In the genomic region with DNA sequence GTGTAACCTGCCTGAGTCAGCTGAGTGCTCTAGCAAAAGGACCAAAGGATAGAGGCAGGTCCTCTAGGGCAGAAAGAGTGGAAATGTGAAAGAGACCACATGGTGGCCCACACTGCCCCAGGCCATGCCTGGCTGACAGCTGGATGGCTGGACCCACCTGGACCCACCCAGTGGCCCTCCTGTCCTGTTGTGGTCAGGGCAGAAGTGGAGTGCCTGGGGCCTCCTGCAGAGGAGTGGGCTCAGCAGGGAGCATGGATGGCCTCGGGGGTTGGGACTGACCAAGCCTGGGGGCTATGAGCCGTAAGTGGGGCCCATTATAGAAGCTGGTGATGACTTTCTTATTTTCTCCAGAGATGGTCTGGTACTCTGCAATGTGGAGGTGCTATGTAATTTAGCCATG, we compare ENCODE assay signal across 13 cellular contexts.
"Had no signal": no experiment of that assay in that cellular context is flagged by ENCODE, and none has a peak within 500 bp of the region (broad histone marks: within the 10 kb centered on the region; RNA-seq: fewer than 3 reads in every experiment).

No MANE protein-coding gene starts in this region.

- H3K27me3 Mint-ChIP-seq: activated CD4-positive, alpha-beta T cell treated with anti-CD3 and anti-CD28 coated beads, Interleukin-2, amount 10 ng/mL, durations not matched to agents 7 days and 5 days; activated CD8-positive, alpha-beta memory T cell treated with anti-CD3 and anti-CD28 coated beads, Interleukin-2, amount 10 ng/mL, durations not matched to agents 7 days and 5 days; activated naive CD4-positive, alpha-beta T cell treated with anti-CD3 and anti-CD28 coated beads, Interleukin-2, amount 50 U/mL, for 24 hours had no signal

- H3K27ac Mint-ChIP-seq: activated CD4-positive, alpha-beta T cell treated with anti-CD3 and anti-CD28 coated beads, Interleukin-2, amount 10 ng/mL, durations not matched to agents 7 days and 5 days; activated CD8-positive, alpha-beta memory T cell treated with anti-CD3 and anti-CD28 coated beads, Interleukin-2, amount 10 ng/mL, durations not matched to agents 7 days and 5 days; mesothelial cell of epicardium had no signal

- H3K27me3 ChIP-seq: adrenal gland, gastroesophageal sphincter, tibial artery had no signal

- DNase-seq: activated CD4-positive, alpha-beta T cell treated with anti-CD3 and anti-CD28 coated beads, Interleukin-2, amount 10 ng/mL, durations not matched to agents 7 days and 5 days; activated CD4-positive, CD25-positive, alpha-beta regulatory T cell; activated CD8-positive, alpha-beta memory T cell treated with anti-CD3 and anti-CD28 coated beads, Interleukin-2, amount 10 ng/mL, durations not matched to agents 7 days and 5 days; activated T-cell treated with anti-CD3 and anti-CD28 coated beads, Interleukin-2, amount 50 U/mL, for 1 hour; adrenal gland; left cardiac atrium; lower lobe of right lung; stimulated activated naive CD4-positive, alpha-beta T cell; T-helper 2 cell; tibial artery had no signal

- H3K9me3 Mint-ChIP-seq: activated CD4-positive, alpha-beta T cell treated with anti-CD3 and anti-CD28 coated beads, Interleukin-2, amount 10 ng/mL, durations not matched to agents 7 days and 5 days; activated naive CD4-positive, alpha-beta T cell treated with anti-CD3 and anti-CD28 coated beads, Interleukin-2, amount 50 U/mL, for 24 hours; mesothelial cell of epicardium had no signal

- H3K4me3 Mint-ChIP-seq: activated CD4-positive, alpha-beta T cell treated with anti-CD3 and anti-CD28 coated beads, Interleukin-2, amount 10 ng/mL, durations not matched to agents 7 days and 5 days; activated CD8-positive, alpha-beta memory T cell treated with anti-CD3 and anti-CD28 coated beads, Interleukin-2, amount 10 ng/mL, durations not matched to agents 7 days and 5 days; activated naive CD4-positive, alpha-beta T cell treated with anti-CD3 and anti-CD28 coated beads, Interleukin-2, amount 50 U/mL, for 24 hours; mesothelial cell of epicardium had no signal

- H3K36me3 ChIP-seq: adrenal gland, lower lobe of right lung had no signal

- H3K9me3 ChIP-seq: adrenal gland, gastroesophageal sphincter, lower lobe of right lung, tibial artery had no signal

- ATAC-seq: activated CD8-positive, alpha-beta memory T cell treated with anti-CD3 and anti-CD28 coated beads, Interleukin-2, amount 10 ng/mL, durations not matched to agents 7 days and 5 days; gastroesophageal sphincter; left cardiac atrium; lower lobe of right lung had no signal

- H3K4me3 ChIP-seq: adrenal gland, gastroesophageal sphincter, lower lobe of right lung, tibial artery had no signal

- H3K27ac ChIP-seq: adrenal gland, gastroesophageal sphincter, lower lobe of right lung, tibial artery had no signal
